Comparison of ENCODE assay signal across 13 cellular contexts in genomic region chr3:193771011-193771697, GRCh38.
"Had no signal": no experiment of that assay in that cellular context is flagged by ENCODE, and none has a peak within 500 bp of the region (broad histone marks: within the 10 kb centered on the region; RNA-seq: fewer than 3 reads in every experiment).

No MANE protein-coding gene starts in this region.

- H3K4me1 Mint-ChIP-seq: natural killer cell had no signal

- H3K4me3 Mint-ChIP-seq: activated naive CD4-positive, alpha-beta T cell treated with anti-CD3 and anti-CD28 coated beads, Interleukin-2, amount 50 U/mL, for 24 hours; activated T-cell treated with anti-CD3 and anti-CD28 coated beads, Interleukin-2, amount 50 U/mL, for 24 hours; memory B cell; natural killer cell; stimulated activated naive CD8-positive, alpha-beta T cell treated with anti-CD3 and anti-CD28 coated beads, Interleukin-15, Interleukin-2, amounts not matched to agents 100 ng/mL and 50 ng/mL, for 24 hours had no signal

- DNase-seq: activated CD4-positive, alpha-beta T cell treated with anti-CD3 and anti-CD28 coated beads, Interleukin-2, amount 50 U/mL, for 48 hours; activated effector memory CD4-positive, alpha-beta T cell treated with anti-CD3 and anti-CD28 coated beads, Interleukin-2, amount 50 U/mL, for 16 hours; activated T-cell treated with anti-CD3 and anti-CD28 coated beads, Interleukin-2, amount 50 U/mL, for 24 hours; kidney; left ventricle myocardium superior; natural killer cell; spleen; trophoblast cell had no signal

- ATAC-seq: activated CD4-positive, CD25-positive, alpha-beta regulatory T cell treated with anti-CD3 and anti-CD28 coated beads, Interleukin-2, amount 50 U/mL, for 24 hours; left ventricle myocardium superior; natural killer cell; sciatic nerve had no signal

- H3K36me3 Mint-ChIP-seq: activated naive CD4-positive, alpha-beta T cell treated with anti-CD3 and anti-CD28 coated beads, Interleukin-2, amount 50 U/mL, for 24 hours; memory B cell; natural killer cell had no signal

- H3K9me3 Mint-ChIP-seq: activated naive CD4-positive, alpha-beta T cell treated with anti-CD3 and anti-CD28 coated beads, Interleukin-2, amount 50 U/mL, for 24 hours; activated T-cell treated with anti-CD3 and anti-CD28 coated beads, Interleukin-2, amount 50 U/mL, for 24 hours; memory B cell; natural killer cell; stimulated activated naive CD8-positive, alpha-beta T cell treated with anti-CD3 and anti-CD28 coated beads, Interleukin-15, Interleukin-2, amounts not matched to agents 100 ng/mL and 50 ng/mL, for 24 hours had no signal

- H3K27me3 Mint-ChIP-seq: activated naive CD4-positive, alpha-beta T cell treated with anti-CD3 and anti-CD28 coated beads, Interleukin-2, amount 50 U/mL, for 24 hours had no signal

- H3K27ac Mint-ChIP-seq: activated naive CD4-positive, alpha-beta T cell treated with anti-CD3 and anti-CD28 coated beads, Interleukin-2, amount 50 U/mL, for 24 hours; activated T-cell treated with anti-CD3 and anti-CD28 coated beads, Interleukin-2, amount 50 U/mL, for 24 hours; memory B cell; natural killer cell; stimulated activated naive CD8-positive, alpha-beta T cell treated with anti-CD3 and anti-CD28 coated beads, Interleukin-15, Interleukin-2, amounts not matched to agents 100 ng/mL and 50 ng/mL, for 24 hours had no signal
